Comparison of ENCODE assay signal across 21 cellular contexts in genomic region chr4:90181644-90182043, GRCh38. TPM values are rescaled to one million over a fixed set of nuclear protein-coding genes. Genes with fewer than 3 reads are reported as not detected.
DNase-seq lines count a peak whose midpoint lies in the region; ATAC-seq and TF ChIP-seq lines count a peak whose summit lies in the region.
"Had no signal": no experiment of that assay in that cellular context is flagged by ENCODE, and none has a peak within 500 bp of the region (broad histone marks: within the 10 kb centered on the region; RNA-seq: fewer than 3 reads in every experiment).

No MANE protein-coding gene starts in this region.

- DNase-seq in NCI-H1436 (lab: John Stamatoyannopoulos, UW) (peak; percentile 10), NCI-H1436 treated with DMSO at 0.1 percent for 48 hours (lab: John Stamatoyannopoulos, UW) (no peak), OCI-M1 (lab: John Stamatoyannopoulos, UW) (peak; percentile 43), foreskin keratinocyte (no peak), smooth muscle cell (lab: John Stamatoyannopoulos, UW; ENCODE audit: unreplicated experiment) (no peak), DMS153 (lab: John Stamatoyannopoulos, UW) (no peak)
- no peak for DNase-seq in activated naive CD4-positive, alpha-beta T cell (lab: John Stamatoyannopoulos, UW)
- DNase-seq: 8988T; activated CD8-positive, alpha-beta memory T cell treated with anti-CD3 and anti-CD28 coated beads for 24 hours; activated T-cell treated with anti-CD3 and anti-CD28 coated beads, Interleukin-2, amount 50 U/mL, for 72 hours; aorta; effector CD8-positive, alpha-beta T cell; midbrain; NCI-H187; NCI-H345; posterior cingulate gyrus; SK-N-SH had no signal

- H2AFZ ChIP-seq in smooth muscle cell (ENCODE audit: low read depth): no peak overlapping the region

- H3K36me3 ChIP-seq in smooth muscle cell (ENCODE audit: low read depth): no peaks in the 10 kb centered on the region
- H3K36me3 ChIP-seq: esophagus muscularis mucosa, gastroesophageal sphincter, tibial nerve had no signal

- H3K9ac ChIP-seq in smooth muscle cell (ENCODE audit: low read depth): no peak overlapping the region
- H3K9ac ChIP-seq: SK-N-SH had no signal

- no peaks in the 10 kb centered on the region for H3K9me3 ChIP-seq in smooth muscle cell (replicated peaks; ENCODE audit: low read depth)
- H3K9me3 ChIP-seq: esophagus muscularis mucosa, gastroesophageal sphincter, SK-N-SH, tibial nerve had no signal

- no peak for TF ChIP-seq CTCF in foreskin keratinocyte (conservative IDR thresholded peaks at IDR 0.05)
- no peak for TF ChIP-seq CTCF in smooth muscle cell (IDR thresholded peaks at IDR 0.05; ENCODE audit: borderline replicate concordance, insufficient read depth, poor library complexity, severe bottlenecking)

- H3K27ac ChIP-seq in foreskin keratinocyte (no peak overlapping the region), smooth muscle cell (ENCODE audit: low read depth) (peak overlapping the region; percentile 37)
- H3K27ac ChIP-seq: esophagus muscularis mucosa, gastroesophageal sphincter, tibial nerve had no signal

- H4K20me1 ChIP-seq in smooth muscle cell (ENCODE audit: low read depth): no peaks in the 10 kb centered on the region

- no peaks in the 10 kb centered on the region for H3K79me2 ChIP-seq in smooth muscle cell (ENCODE audit: low read depth)

- H3K27me3 ChIP-seq in foreskin keratinocyte (no peaks in the 10 kb centered on the region), smooth muscle cell (ENCODE audit: low read depth) (no peaks in the 10 kb centered on the region)
- H3K27me3 ChIP-seq: esophagus muscularis mucosa, gastroesophageal sphincter, tibial nerve had no signal

- WGBS in smooth muscle cell (ENCODE audit: low lambda C conversion rate): 3% methylated on average over 1 of the region's 1 CpG

- H3K4me3 ChIP-seq in smooth muscle cell: no peak overlapping the region
- H3K4me3 ChIP-seq: esophagus muscularis mucosa, gastroesophageal sphincter, tibial nerve had no signal

- no peaks in the 10 kb centered on the region for H3K4me1 ChIP-seq in foreskin keratinocyte
- no peaks in the 10 kb centered on the region for H3K4me1 ChIP-seq in smooth muscle cell (ENCODE audit: low read depth)
- H3K4me1 ChIP-seq: esophagus muscularis mucosa, gastroesophageal sphincter, tibial nerve had no signal

- no peaks in the 10 kb centered on the region for H3F3A ChIP-seq in smooth muscle cell (ENCODE audit: low read depth)

- peak overlapping the region; percentile 28 for H3K4me2 ChIP-seq in smooth muscle cell
- H3K4me2 ChIP-seq: SK-N-SH had no signal

- peak; percentile 75 for ATAC-seq in foreskin keratinocyte
- no peak for ATAC-seq in GM18517 (IDR thresholded peaks at IDR 0.05; ENCODE audit: unreplicated experiment)
- ATAC-seq: activated T-cell treated with anti-CD3 and anti-CD28 coated beads, Interleukin-2, amount 50 U/mL, for 72 hours; gastroesophageal sphincter had no signal

RNA-seq across cellular contexts. Expression of gene CCSER1, which starts 54.5 kb away (rescaled TPM):
- total RNA-seq in foreskin keratinocyte (0.81 and 1.1 TPM in 2 replicates), smooth muscle cell (0.76 and 1.0 TPM in 2 replicates)
- polyA plus RNA-seq in foreskin keratinocyte (0.08 and 0.16 TPM in 2 replicates), smooth muscle cell (0.58 TPM in 1 of 2 replicates, not detected in the other)

Comparison
In these comparisons a context has a peak if more than half of its experiments do, and no peak if none do; other contexts are left out.
1. DNase-seq: peak in NCI-H1436 (single experiment) and OCI-M1 (single experiment); none in NCI-H1436 treated with DMSO at 0.1 percent for 48 hours (single experiment), foreskin keratinocyte (0 of 2), smooth muscle cell (single experiment), DMS153 (single experiment) and activated naive CD4-positive, alpha-beta T cell (0 of 4).